Comparison of ENCODE assay signal across 11 cellular contexts in genomic region chr15:45640610-45641009, GRCh38. TPM values are rescaled to one million over a fixed set of nuclear protein-coding genes. Genes with fewer than 3 reads are reported as not detected.
DNase-seq lines count a peak whose midpoint lies in the region; ATAC-seq and TF ChIP-seq lines count a peak whose summit lies in the region.
"Had no signal": no experiment of that assay in that cellular context is flagged by ENCODE, and none has a peak within 500 bp of the region (broad histone marks: within the 10 kb centered on the region; RNA-seq: fewer than 3 reads in every experiment).

No MANE protein-coding gene starts in this region.

- TF ChIP-seq POLR2A in HCT116 (IDR thresholded peaks at IDR 0.05; ENCODE audit: borderline replicate concordance, extremely low read depth, insufficient read depth, insufficient read length) (no peak), stomach (IDR thresholded peaks at IDR 0.05) (no peak)

- DNase-seq in HCT116 (ENCODE audit: low read depth, low spot score) (peak; percentile 23), ascending aorta (ENCODE audit: low spot score in 2 of 2) (no peak), islet precursor cell (peak; percentile 64), stomach (no peak), nephron progenitor cell (no peak)
- DNase-seq in naive thymus-derived CD4-positive, alpha-beta T cell, result no peak
- DNase-seq: activated B cell treated with CpG ODN at 0.5 μM for 24 hours; cortex of kidney; stimulated activated naive CD4-positive, alpha-beta T cell treated with Interleukin-2 at 50 U/mL for 16 hours had no signal

- POLR2A ChIA-PET in HCT116 (lab: Charles Lee), result no interaction called here
- POLR2A ChIA-PET in naive thymus-derived CD4-positive, alpha-beta T cell (lab: Charles Lee), result no interaction called here

- no peak for TF ChIP-seq EP300 in stomach (IDR thresholded peaks at IDR 0.05)

- H3K9me3 ChIP-seq in HCT116 (ENCODE audit: control insufficient read depth in 1 of 2, insufficient read depth in 1 of 2, low read depth in 1 of 2, low read length in 2 of 2), result no peaks in the 10 kb centered on the region
- H3K9me3 ChIP-seq in ascending aorta, result no peaks in the 10 kb centered on the region
- H3K9me3 ChIP-seq in stomach, result no peaks in the 10 kb centered on the region
- no peaks in the 10 kb centered on the region for H3K9me3 ChIP-seq in naive thymus-derived CD4-positive, alpha-beta T cell (ENCODE audit: control insufficient read depth in 2 of 3, low read length in 3 of 3)

- 23 to 56% (median 43%) methylated on average over 2 of the region's 2 CpGs for WGBS in stomach, 5 donors

- no peak for TF ChIP-seq RAD21 in HCT116 (IDR thresholded peaks at IDR 0.05; ENCODE audit: low read depth)

- ATAC-seq in HCT116 (no peak), GM19397 (IDR thresholded peaks at IDR 0.05; ENCODE audit: unreplicated experiment) (no peak)
- ATAC-seq in naive thymus-derived CD4-positive, alpha-beta T cell, result no peak

- no peaks in the 10 kb centered on the region for H3K27me3 ChIP-seq in HCT116 (ENCODE audit: insufficient read depth, low read length)
- no peaks in the 10 kb centered on the region for H3K27me3 ChIP-seq in ascending aorta
- no peaks in the 10 kb centered on the region for H3K27me3 ChIP-seq in stomach
- H3K27me3 ChIP-seq in naive thymus-derived CD4-positive, alpha-beta T cell (ENCODE audit: control insufficient read depth in 2 of 2, insufficient read depth in 2 of 2, low read length in 2 of 2), result no peaks in the 10 kb centered on the region

- H3K4me3 ChIP-seq in HCT116 (replicated peaks in 1 of 2; ENCODE audit: low read depth in 1 of 2, low read length in 2 of 2) (no peak overlapping the region), ascending aorta (no peak overlapping the region), stomach (no peak overlapping the region)
- H3K4me3 ChIP-seq in naive thymus-derived CD4-positive, alpha-beta T cell (ENCODE audit: low read length), result no peak overlapping the region
- H3K4me3 ChIP-seq: neural progenitor cell had no signal

- H3K27ac ChIP-seq in HCT116 (ENCODE audit: low read depth, low read length) (no peak overlapping the region), ascending aorta (peak overlapping the region; percentile 58 to 68), stomach (peak overlapping the region; percentile 68 to 98 (median 95))
- H3K27ac ChIP-seq in naive thymus-derived CD4-positive, alpha-beta T cell (ENCODE audit: low read depth, low read length), result no peak overlapping the region
- H3K27ac ChIP-seq: neural progenitor cell had no signal

- peaks cover 44% of the 10 kb centered on the region for H3K27me3 Mint-ChIP-seq in nephron progenitor cell (ENCODE audit: low read depth, poor library complexity)
- no peaks in the 10 kb centered on the region for H3K27me3 Mint-ChIP-seq in naive thymus-derived CD4-positive, alpha-beta T cell
- H3K27me3 Mint-ChIP-seq: activated B cell treated with CpG ODN at 0.5 μM for 24 hours had no signal

- no peaks in the 10 kb centered on the region for H3K9me3 Mint-ChIP-seq in nephron progenitor cell
- H3K9me3 Mint-ChIP-seq in naive thymus-derived CD4-positive, alpha-beta T cell, result peaks cover 0 to 3% (median 0%) of the 10 kb centered on the region in 11 donors
- H3K9me3 Mint-ChIP-seq: activated B cell treated with CpG ODN at 0.5 μM for 24 hours, neural progenitor cell had no signal

- peak overlapping the region; percentile 2; the same call in 1 of the 2 replicates for H3K9ac ChIP-seq in HCT116 (ENCODE audit: low read length)
- H3K9ac ChIP-seq: neural progenitor cell had no signal

- CTCF ChIA-PET in HCT116 (lab: Charles Lee), result no interaction called here
- CTCF ChIA-PET in naive thymus-derived CD4-positive, alpha-beta T cell (lab: Charles Lee), result no interaction called here

- H3K36me3 ChIP-seq in HCT116 (ENCODE audit: control insufficient read depth in 1 of 2, insufficient read depth in 2 of 2, low read length in 2 of 2) (no peaks in the 10 kb centered on the region), ascending aorta (no peaks in the 10 kb centered on the region), stomach (no peaks in the 10 kb centered on the region)
- H3K36me3 ChIP-seq in naive thymus-derived CD4-positive, alpha-beta T cell (ENCODE audit: control insufficient read depth in 2 of 3, insufficient read depth in 3 of 3, low read length in 3 of 3), result no peaks in the 10 kb centered on the region
- H3K36me3 ChIP-seq: neural progenitor cell had no signal

- no TSS peak for BruUV-seq in HCT116 (replicated peaks; lab: Mats Ljungman, UMichigan)

- no peaks in the 10 kb centered on the region for H4K20me1 ChIP-seq in HCT116 (ENCODE audit: insufficient read depth)

- H3K36me3 Mint-ChIP-seq in nephron progenitor cell (ENCODE audit: low read depth), result no peaks in the 10 kb centered on the region
- peaks cover 4 to 50% (median 24%) of the 10 kb centered on the region in 5 donors for H3K36me3 Mint-ChIP-seq in naive thymus-derived CD4-positive, alpha-beta T cell
- H3K36me3 Mint-ChIP-seq: neural progenitor cell had no signal

- no peaks in the 10 kb centered on the region for H3K79me2 ChIP-seq in HCT116 (ENCODE audit: insufficient read depth, low read length)

- no peak overlapping the region; the same call in 1 of the 2 replicates for H3K4me2 ChIP-seq in HCT116 (ENCODE audit: low read length)
- H3K4me2 ChIP-seq: neural progenitor cell had no signal

- intact Hi-C loops in HCT116 (cut with micrococcal nuclease), result no loop called here
- intact Hi-C loops in ascending aorta (cut with DNase I), result no loop called here
- intact Hi-C loops in stomach (cut with DNase I; ENCODE audit: low total_unique reads), result no loop called here
- intact Hi-C loops in naive thymus-derived CD4-positive, alpha-beta T cell (cut with micrococcal nuclease), result no loop called here

- no peak overlapping the region for H2AFZ ChIP-seq in HCT116 (ENCODE audit: low read depth, low read length, poor library complexity, severe bottlenecking)
- H2AFZ ChIP-seq: neural progenitor cell had no signal

- no peak overlapping the region for H3K4me3 Mint-ChIP-seq in nephron progenitor cell
- H3K4me3 Mint-ChIP-seq in naive thymus-derived CD4-positive, alpha-beta T cell, result no peak overlapping the region
- H3K4me3 Mint-ChIP-seq: activated B cell treated with CpG ODN at 0.5 μM for 24 hours, neural progenitor cell had no signal

- H3K27ac Mint-ChIP-seq in nephron progenitor cell, result no peak overlapping the region
- no peak overlapping the region for H3K27ac Mint-ChIP-seq in naive thymus-derived CD4-positive, alpha-beta T cell
- H3K27ac Mint-ChIP-seq: activated B cell treated with CpG ODN at 0.5 μM for 24 hours, neural progenitor cell had no signal

- TF ChIP-seq CTCF in HCT116 (IDR thresholded peaks at IDR 0.05 in 2 of 3, conservative IDR thresholded peaks at IDR 0.05 in 1 of 3; ENCODE audit: borderline replicate concordance in 1 of 3, insufficient read depth in 1 of 3, low read depth in 2 of 3, low read length in 2 of 3) (no peak), ascending aorta (IDR thresholded peaks at IDR 0.05) (no peak), stomach (IDR thresholded peaks at IDR 0.05) (no peak), nephron progenitor cell (IDR thresholded peaks at IDR 0.05) (no peak)

- H3K9me2 ChIP-seq in HCT116 (ENCODE audit: insufficient read depth), result no peaks in the 10 kb centered on the region

- H3K4me1 Mint-ChIP-seq in nephron progenitor cell, result peaks cover 8% of the 10 kb centered on the region
- H3K4me1 Mint-ChIP-seq in naive thymus-derived CD4-positive, alpha-beta T cell, result peaks cover 59 to 92% (median 78%) of the 10 kb centered on the region in 7 donors

- RAD21 ChIA-PET in HCT116 (lab: Charles Lee; ENCODE audit: low non-redundant PET in 1 of 2, low total read pairs in 2 of 2, uncharacterized antibody in 2 of 2, unreplicated experiment in 2 of 2), result no interaction called here

- H3K4me1 ChIP-seq in HCT116 (ENCODE audit: control insufficient read depth in 1 of 2, insufficient read depth in 2 of 2, low read length in 2 of 2) (peaks cover 4 to 29% of the 10 kb centered on the region in 2 experiments; a peak in 3 of 4 replicates), ascending aorta (peaks cover 24 to 65% of the 10 kb centered on the region in 2 donors), stomach (peaks cover 74 to 98% (median 90%) of the 10 kb centered on the region in 4 donors)
- H3K4me1 ChIP-seq in naive thymus-derived CD4-positive, alpha-beta T cell (ENCODE audit: control insufficient read depth in 2 of 2, insufficient read depth in 2 of 2, low read length in 2 of 2), result peaks cover 23 to 27% of the 10 kb centered on the region in 2 donors
- H3K4me1 ChIP-seq: neural progenitor cell had no signal

TF ChIP-seq in HCT116, 20 proteins besides CTCF, POLR2A, EP300 and RAD21:
- TF ChIP-seq SP1 (IDR thresholded peaks at IDR 0.05; ENCODE audit: low read depth) (peak; percentile 20; the same call in 1 of the 2 replicates), FOSL1 (IDR thresholded peaks at IDR 0.05; ENCODE audit: low read depth) (peak; percentile 48), TCF7L2 (IDR thresholded peaks at IDR 0.05; ENCODE audit: borderline replicate concordance, extremely low read depth, insufficient read depth, insufficient read length) (no peak), JUND (IDR thresholded peaks at IDR 0.05) (0 out of 2 replicates have a peak, but pooled peaks have one; percentile 41), CBX3 (IDR thresholded peaks at IDR 0.05; ENCODE audit: low read depth) (peak; percentile 28; the same call in 1 of the 2 replicates)

RNA-seq across cellular contexts. Expression of gene SQOR, which starts 5.8 kb away (rescaled TPM):
- total RNA-seq in HCT116 (2021; ENCODE audit: unreplicated experiment) (17.6 TPM), ascending aorta (61.4 TPM), stomach (10 to 100 TPM; 49.6 to 70.6 (median 62.5) TPM)
- polyA plus RNA-seq in HCT116 (2012), result 17.7 and 20.7 TPM in 2 replicates
- 100 to 1,000 TPM in 1 of 3 donors, 10 to 100 TPM in 2; 58.1 to 128 (median 63.1) TPM for polyA plus RNA-seq in stomach
- 100 to 1,000 TPM in 1 of 5 experiments, 10 to 100 TPM in 4; 20.6 to 115 (median 32.6) TPM for total RNA-seq in naive thymus-derived CD4-positive, alpha-beta T cell
- 10 to 100 TPM; 71.7 to 76.6 TPM for polyA plus RNA-seq in naive thymus-derived CD4-positive, alpha-beta T cell

RNA-seq across cellular contexts. Expression of gene BLOC1S6, which starts 53.4 kb away (rescaled TPM):
- total RNA-seq in HCT116 (2021; ENCODE audit: unreplicated experiment) (40.7 TPM), ascending aorta (15.4 TPM), stomach (10 to 100 TPM in 4 of 5 donors, 1 to 10 TPM in 1; 7.6 to 74.5 (median 25.4) TPM)
- polyA plus RNA-seq in HCT116 (2012), result 19.4 and 21.9 TPM in 2 replicates
- 10 to 100 TPM; 12.5 to 36.8 (median 31.9) TPM for polyA plus RNA-seq in stomach
- 10 to 100 TPM; 34.4 to 63.9 (median 50.9) TPM for total RNA-seq in naive thymus-derived CD4-positive, alpha-beta T cell
- polyA plus RNA-seq in naive thymus-derived CD4-positive, alpha-beta T cell, result 10 to 100 TPM; 49.4 to 51.8 TPM

Comparison
In these comparisons a context has a peak if more than half of its experiments do, and no peak if none do; other contexts are left out.
1. DNase-seq: peak in HCT116 (single experiment) and islet precursor cell (single experiment); none in ascending aorta (0 of 2), stomach (single experiment), nephron progenitor cell (single experiment) and naive thymus-derived CD4-positive, alpha-beta T cell (0 of 9).
2. H3K27ac ChIP-seq: peak in ascending aorta (2 of 2) and stomach (5 of 5); none in HCT116 (single experiment) and naive thymus-derived CD4-positive, alpha-beta T cell (single experiment).